9 cellular contexts compared by ENCODE assay signal in genomic region chr1:12539705-12540579, GRCh38.
DNase-seq lines count a peak whose midpoint lies in the region; ATAC-seq and TF ChIP-seq lines count a peak whose summit lies in the region.
"Had no signal": no experiment of that assay in that cellular context is flagged by ENCODE, and none has a peak within 500 bp of the region (broad histone marks: within the 10 kb centered on the region; RNA-seq: fewer than 3 reads in every experiment).

No MANE protein-coding gene starts in this region.

- WGBS in smooth muscle cell (ENCODE audit: low lambda C conversion rate), result 7% methylated on average over 34 of the region's 34 CpGs

- H3F3A ChIP-seq in smooth muscle cell (ENCODE audit: low read depth), result peaks cover 8% of the 10 kb centered on the region

- no TSS peak for BruUV-seq in HCT116 (replicated peaks; lab: Mats Ljungman, UMichigan)

- no peaks in the 10 kb centered on the region for H3K9me2 ChIP-seq in HCT116 (ENCODE audit: insufficient read depth)

- peaks cover 27 to 51% of the 10 kb centered on the region in 2 experiments for H3K4me1 ChIP-seq in HCT116 (ENCODE audit: control insufficient read depth in 1 of 2, insufficient read depth in 2 of 2, low read length in 2 of 2)
- H3K4me1 ChIP-seq in smooth muscle cell (ENCODE audit: low read depth), result peaks cover 23% of the 10 kb centered on the region

- H4K20me1 ChIP-seq in HCT116 (ENCODE audit: insufficient read depth), result no peaks in the 10 kb centered on the region
- no peaks in the 10 kb centered on the region for H4K20me1 ChIP-seq in smooth muscle cell (ENCODE audit: low read depth)

- H3K27me3 ChIP-seq in HCT116 (ENCODE audit: insufficient read depth, low read length), result no peaks in the 10 kb centered on the region
- H3K27me3 ChIP-seq in smooth muscle cell (ENCODE audit: low read depth), result peaks cover 10% of the 10 kb centered on the region

- TF ChIP-seq RAD21 in HCT116 (IDR thresholded peaks at IDR 0.05; ENCODE audit: low read depth), result peak; percentile 57

- no peaks in the 10 kb centered on the region for H3K9me3 ChIP-seq in HCT116 (ENCODE audit: control insufficient read depth in 1 of 2, insufficient read depth in 1 of 2, low read depth in 1 of 2, low read length in 2 of 2)
- H3K9me3 ChIP-seq in smooth muscle cell (replicated peaks; ENCODE audit: low read depth), result peaks cover 3% of the 10 kb centered on the region

- RAD21 ChIA-PET in HCT116 (lab: Charles Lee; ENCODE audit: low non-redundant PET in 1 of 2, low total read pairs in 2 of 2, uncharacterized antibody in 2 of 2, unreplicated experiment in 2 of 2), result interaction anchor here (0.7 to 1.7 kb wide), 4 partner anchors 9 to 79 kb away, joined by 3 to 5 read pairs (median 4); partner anchors contain the start of gene DHRS3 (in 1 of the 2)

- intact Hi-C loops in HCT116 (cut with micrococcal nuclease), result loop anchor here (1.0 to 10.0 kb wide), 5 partner anchors 61 to 135 kb away; partner anchors contain the start of gene DHRS3

- peak; percentile 83 for DNase-seq in HCT116 (ENCODE audit: low read depth, low spot score)
- DNase-seq in choroid plexus epithelial cell (ENCODE audit: low read depth), result peak; percentile 99
- peak; percentile 66 for DNase-seq in kidney glomerular epithelial cell (lab: John Stamatoyannopoulos, UW)
- no peak for DNase-seq in smooth muscle cell (lab: John Stamatoyannopoulos, UW; ENCODE audit: unreplicated experiment)
- no peak for DNase-seq in activated CD4-positive, alpha-beta T cell treated with anti-CD3 and anti-CD28 coated beads, Interleukin-2, amount 50 U/mL, for 4 hours
- DNase-seq: effector memory CD4-positive, alpha-beta T cell had no signal

- POLR2A ChIA-PET in HCT116 (lab: Charles Lee), result interaction anchor here (0.6 to 1.7 kb wide), 6 partner anchors 10 to 609 kb away, joined by 3 to 9 read pairs (median 3); partner anchors contain the start of gene DHRS3

- H3K27ac ChIP-seq in HCT116 (ENCODE audit: low read depth, low read length) (peak overlapping the region; percentile 24; the same call in 1 of the 2 replicates), smooth muscle cell (ENCODE audit: low read depth) (no peak overlapping the region)

- TF ChIP-seq CTCF in HCT116 (IDR thresholded peaks at IDR 0.05 in 2 of 3, conservative IDR thresholded peaks at IDR 0.05 in 1 of 3; ENCODE audit: borderline replicate concordance in 1 of 3, insufficient read depth in 1 of 3, low read depth in 2 of 3, low read length in 2 of 3) (no peak), choroid plexus epithelial cell (conservative IDR thresholded peaks at IDR 0.05; ENCODE audit: low read depth, low read length) (no peak), smooth muscle cell (IDR thresholded peaks at IDR 0.05; ENCODE audit: borderline replicate concordance, insufficient read depth, poor library complexity, severe bottlenecking) (no peak)

- H3K4me2 ChIP-seq in HCT116 (ENCODE audit: low read length) (peak overlapping the region; percentile 80), smooth muscle cell (peak overlapping the region; percentile 76)

- ATAC-seq in HCT116 (peak; percentile 75), GM18870 (IDR thresholded peaks at IDR 0.05; ENCODE audit: unreplicated experiment) (no peak), HG03135 (IDR thresholded peaks at IDR 0.05; ENCODE audit: unreplicated experiment) (no peak)
- ATAC-seq in activated CD4-positive, CD25-positive, alpha-beta regulatory T cell treated with anti-CD3 and anti-CD28 coated beads, Interleukin-2, amount 50 U/mL, for 24 hours, result no peak

- CTCF ChIA-PET in HCT116 (lab: Charles Lee), result interaction anchor here (0.8 kb wide), 1 partner anchor 76 kb away, joined by 4 read pairs; no protein-coding TSS in a partner anchor

- H3K4me3 ChIP-seq in HCT116 (replicated peaks in 1 of 2; ENCODE audit: low read depth in 1 of 2, low read length in 2 of 2) (peak overlapping the region; percentile 25 to 48), choroid plexus epithelial cell (ENCODE audit: low read depth, low read length) (peak overlapping the region; percentile 14), smooth muscle cell (no peak overlapping the region)

- H3K36me3 ChIP-seq in HCT116 (ENCODE audit: control insufficient read depth in 1 of 2, insufficient read depth in 2 of 2, low read length in 2 of 2), result no peaks in the 10 kb centered on the region
- no peaks in the 10 kb centered on the region for H3K36me3 ChIP-seq in smooth muscle cell (ENCODE audit: low read depth)

- H2AFZ ChIP-seq in HCT116 (ENCODE audit: low read depth, low read length, poor library complexity, severe bottlenecking) (peak overlapping the region; percentile 28), smooth muscle cell (ENCODE audit: low read depth) (no peak overlapping the region)

- TF ChIP-seq POLR2A in HCT116 (IDR thresholded peaks at IDR 0.05; ENCODE audit: borderline replicate concordance, extremely low read depth, insufficient read depth, insufficient read length), result no peak

- H3K9ac ChIP-seq in HCT116 (ENCODE audit: low read length), result peak overlapping the region; percentile 55
- no peak overlapping the region for H3K9ac ChIP-seq in smooth muscle cell (ENCODE audit: low read depth)

- H3K79me2 ChIP-seq in HCT116 (ENCODE audit: insufficient read depth, low read length) (no peaks in the 10 kb centered on the region), smooth muscle cell (ENCODE audit: low read depth) (no peaks in the 10 kb centered on the region)

TF ChIP-seq in HCT116, 20 proteins besides CTCF, POLR2A, EP300 and RAD21:
- TF ChIP-seq YY1 (IDR thresholded peaks at IDR 0.05; ENCODE audit: extremely low read depth, insufficient replicate concordance, low read depth, low read length) (no peak), CEBPB (IDR thresholded peaks at IDR 0.05; ENCODE audit: low read depth) (peak; percentile 82), ZFX (IDR thresholded peaks at IDR 0.05) (no peak; the same call in 1 of the 2 replicates), MAX (IDR thresholded peaks at IDR 0.05) (peak; percentile 29; the same call in 1 of the 2 replicates), JUND (IDR thresholded peaks at IDR 0.05) (no peak; the same call in none of the 2 replicates), ELF1 (IDR thresholded peaks at IDR 0.05; ENCODE audit: borderline replicate concordance, low read depth) (no peak), SIN3A (IDR thresholded peaks at IDR 0.05; ENCODE audit: low read depth) (no peak), REST (IDR thresholded peaks at IDR 0.05; ENCODE audit: low read depth) (no peak), EZH2 (IDR thresholded peaks at IDR 0.05) (no peak), POLR2AphosphoS5 (IDR thresholded peaks at IDR 0.05; ENCODE audit: low read depth, low read length) (peak; percentile 28; the same call in 1 of the 2 replicates), FOSL1 (IDR thresholded peaks at IDR 0.05; ENCODE audit: low read depth) (peak; percentile 50; the same call in 1 of the 2 replicates), ZBTB33 (IDR thresholded peaks at IDR 0.05; ENCODE audit: extremely low read depth, insufficient replicate concordance, low read length) (no peak), CBX3 (IDR thresholded peaks at IDR 0.05; ENCODE audit: low read depth) (peak; percentile 88), EGR1 (IDR thresholded peaks at IDR 0.05; ENCODE audit: low read depth) (no peak), SP1 (IDR thresholded peaks at IDR 0.05; ENCODE audit: low read depth) (peak; percentile 58), SRF (IDR thresholded peaks at IDR 0.05; ENCODE audit: low read depth) (no peak), TCF7L2 (IDR thresholded peaks at IDR 0.05; ENCODE audit: borderline replicate concordance, extremely low read depth, insufficient read depth, insufficient read length) (no peak)

Comparison
In these comparisons a context has a peak if more than half of its experiments do, and no peak if none do; other contexts are left out.
1. DNase-seq: peak in HCT116 (single experiment), choroid plexus epithelial cell (single experiment) and kidney glomerular epithelial cell (single experiment); none in smooth muscle cell (single experiment) and activated CD4-positive, alpha-beta T cell treated with anti-CD3 and anti-CD28 coated beads, Interleukin-2, amount 50 U/mL, for 4 hours (0 of 2).